In genomic region chr13:46551410-46552301, GRCh38 we compare ENCODE assay signal across 1 cellular context.
TF ChIP-seq lines count a peak whose summit lies in the region.

No MANE protein-coding gene starts in this region.

TF ChIP-seq in H1, 55 proteins besides CTCF, POLR2A, EP300 and RAD21:
- no peak for TF ChIP-seq BRCA1 (IDR thresholded peaks at IDR 0.05; ENCODE audit: low read depth, low read length)
- 0 out of 2 replicates have a peak, but pooled peaks have one; percentile 30 for TF ChIP-seq TEAD4 (IDR thresholded peaks at IDR 0.05; ENCODE audit: low read depth, low read length)
